ENCODE assay signal across 24 cellular contexts in genomic region chr1:1534401-1535145, GRCh38. TPM values are rescaled to one million over a fixed set of nuclear protein-coding genes. Genes with fewer than 3 reads are reported as not detected.
"Had no signal": no experiment of that assay in that cellular context is flagged by ENCODE, and none has a peak within 500 bp of the region (broad histone marks: within the 10 kb centered on the region; RNA-seq: fewer than 3 reads in every experiment).

No MANE protein-coding gene starts in this region.

- H3K9me3 Mint-ChIP-seq: effector memory CD8-positive, alpha-beta T cell had no signal

- H3K4me3 Mint-ChIP-seq: dendritic cell treated with granulocyte-macrophage colony-stimulating factor and Interleukin-4, amounts not matched to agents 40 ng/mL and 50 ng/mL, for 4 days; effector memory CD8-positive, alpha-beta T cell; immature natural killer cell; natural killer cell treated with Interleukin-12 subunit alpha and Interleukin-12 subunit beta and Interleukin-15 and Interleukin-18, amount 100 ng/mL, for 72 hours; neural progenitor cell; stimulated activated naive CD8-positive, alpha-beta T cell treated with anti-CD3 and anti-CD28 coated beads, Interleukin-15, Interleukin-2, amounts not matched to agents 100 ng/mL and 50 ng/mL, for 24 hours had no signal

- H3K9ac ChIP-seq: neural progenitor cell had no signal

- H3K27ac Mint-ChIP-seq: dendritic cell treated with granulocyte-macrophage colony-stimulating factor and Interleukin-4, amounts not matched to agents 40 ng/mL and 50 ng/mL, for 4 days; effector memory CD8-positive, alpha-beta T cell; immature natural killer cell; natural killer cell treated with Interleukin-12 subunit alpha and Interleukin-12 subunit beta and Interleukin-15 and Interleukin-18, amount 100 ng/mL, for 72 hours; neural progenitor cell; progenitor cell of endocrine pancreas; stimulated activated naive CD8-positive, alpha-beta T cell treated with anti-CD3 and anti-CD28 coated beads, Interleukin-15, Interleukin-2, amounts not matched to agents 100 ng/mL and 50 ng/mL, for 24 hours had no signal

- H3K4me1 ChIP-seq: pancreas had no signal

- H3K9me3 ChIP-seq: pancreas, testis, upper lobe of right lung, vagina had no signal

- H3K27ac ChIP-seq: epithelial cell of prostate, neural progenitor cell, pancreas, testis, tibial nerve, upper lobe of right lung, vagina had no signal

- H3K27me3 ChIP-seq: esophagus muscularis mucosa, gastroesophageal sphincter, neural progenitor cell, pancreas, testis, tibial nerve, upper lobe of right lung, vagina had no signal

- H3K36me3 ChIP-seq: neural progenitor cell, pancreas, upper lobe of right lung, vagina had no signal

- ATAC-seq: effector memory CD8-positive, alpha-beta T cell; gastroesophageal sphincter; natural killer cell treated with Interleukin-12 subunit alpha and Interleukin-12 subunit beta and Interleukin-15 and Interleukin-18, amount 100 ng/mL, for 72 hours; right cardiac atrium had no signal

- H3K4me3 ChIP-seq: esophagus muscularis mucosa, gastroesophageal sphincter, left ventricle myocardium inferior, lung, neural progenitor cell, pancreas, smooth muscle cell, testis, tibial nerve, upper lobe of right lung, vagina had no signal

- H2AFZ ChIP-seq: neural progenitor cell had no signal

- H3K27me3 Mint-ChIP-seq: effector memory CD8-positive, alpha-beta T cell; natural killer cell treated with Interleukin-12 subunit alpha and Interleukin-12 subunit beta and Interleukin-15 and Interleukin-18, amount 100 ng/mL, for 72 hours; progenitor cell of endocrine pancreas; stimulated activated naive CD8-positive, alpha-beta T cell treated with anti-CD3 and anti-CD28 coated beads, Interleukin-15, Interleukin-2, amounts not matched to agents 100 ng/mL and 50 ng/mL, for 24 hours had no signal

- DNase-seq: effector memory CD8-positive, alpha-beta T cell; glutamatergic neuron; immature natural killer cell; left ventricle myocardium inferior; mesenchymal stem cell; midbrain; nucleus accumbens; stimulated activated CD4-positive, alpha-beta T cell treated with anti-CD3 and anti-CD28 coated beads, Interleukin-2, amount 100 ng/mL, for 48 hours; testis; upper lobe of right lung had no signal

- H3K4me2 ChIP-seq: neural progenitor cell, smooth muscle cell had no signal

RNA-seq across cellular contexts. Expression of gene TMEM240, which starts 5.9 kb away (rescaled TPM):
- polyA plus RNA-seq: immature natural killer cell had no signal
